ENCODE assay signal across 8 cellular contexts in the genomic region with DNA sequence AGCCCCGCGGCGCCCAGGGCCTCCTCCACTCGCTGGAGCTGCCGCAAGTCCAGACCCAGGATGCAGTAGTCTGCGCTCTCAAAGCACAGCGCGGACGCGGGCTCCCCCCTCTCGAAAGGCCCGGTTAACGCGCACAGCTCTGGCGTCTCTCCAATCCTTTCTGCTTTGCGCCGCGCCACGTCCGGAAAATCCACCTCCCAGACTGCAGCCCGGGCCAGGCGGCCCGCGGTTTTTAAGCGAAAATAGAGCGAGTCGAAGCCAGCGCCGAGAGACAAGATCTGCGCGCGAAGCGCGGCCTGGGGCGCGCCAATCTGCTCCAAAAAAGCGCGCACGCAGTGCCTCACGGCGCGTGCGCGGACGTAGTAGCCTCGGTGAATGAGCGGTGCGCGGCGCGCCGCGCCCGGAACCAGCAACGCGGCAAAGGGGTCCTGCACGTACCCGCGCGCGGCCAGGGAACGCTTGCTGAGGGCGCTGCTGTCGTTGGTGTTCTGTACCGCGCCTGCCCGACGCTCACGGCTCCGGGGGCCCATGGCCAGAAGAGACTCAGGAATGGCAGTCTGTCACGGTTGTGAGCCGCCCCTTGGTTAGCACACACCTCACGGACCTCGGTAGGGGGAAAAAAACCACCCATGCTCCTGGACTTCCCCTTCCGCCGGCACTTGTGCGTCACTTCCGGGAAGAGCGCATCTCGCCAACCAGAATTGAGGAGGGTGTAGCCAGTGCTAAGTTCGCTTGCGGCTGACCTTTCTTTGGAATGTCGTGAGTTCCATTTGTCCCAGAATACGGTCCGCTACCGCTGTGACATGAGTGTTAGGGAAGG. TPM values are rescaled to one million over a fixed set of nuclear protein-coding genes. Genes with fewer than 3 reads are reported as not detected.
DNase-seq lines count a peak whose midpoint lies in the region; ATAC-seq and TF ChIP-seq lines count a peak whose summit lies in the region.

A gene with protein sequence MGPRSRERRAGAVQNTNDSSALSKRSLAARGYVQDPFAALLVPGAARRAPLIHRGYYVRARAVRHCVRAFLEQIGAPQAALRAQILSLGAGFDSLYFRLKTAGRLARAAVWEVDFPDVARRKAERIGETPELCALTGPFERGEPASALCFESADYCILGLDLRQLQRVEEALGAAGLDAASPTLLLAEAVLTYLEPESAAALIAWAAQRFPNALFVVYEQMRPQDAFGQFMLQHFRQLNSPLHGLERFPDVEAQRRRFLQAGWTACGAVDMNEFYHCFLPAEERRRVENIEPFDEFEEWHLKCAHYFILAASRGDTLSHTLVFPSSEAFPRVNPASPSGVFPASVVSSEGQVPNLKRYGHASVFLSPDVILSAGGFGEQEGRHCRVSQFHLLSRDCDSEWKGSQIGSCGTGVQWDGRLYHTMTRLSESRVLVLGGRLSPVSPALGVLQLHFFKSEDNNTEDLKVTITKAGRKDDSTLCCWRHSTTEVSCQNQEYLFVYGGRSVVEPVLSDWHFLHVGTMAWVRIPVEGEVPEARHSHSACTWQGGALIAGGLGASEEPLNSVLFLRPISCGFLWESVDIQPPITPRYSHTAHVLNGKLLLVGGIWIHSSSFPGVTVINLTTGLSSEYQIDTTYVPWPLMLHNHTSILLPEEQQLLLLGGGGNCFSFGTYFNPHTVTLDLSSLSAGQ (minus strand): TSS at position 614 of the 820 bp plus-strand sequence. CDS start 84 bp downstream, at position 530.

- H3K27me3 Mint-ChIP-seq in immature natural killer cell (ENCODE audit: low read depth in 3 of 3) = peaks cover 8 to 11% (median 10%) of the 10 kb centered on the region in 3 donors

- peak within 1 kb of the TSS; percentile 96 to 99 (median 98) for H3K27ac Mint-ChIP-seq in immature natural killer cell

- CTCF ChIA-PET in AG04450 (lab: Charles Lee) = no interaction called here

- ATAC-seq in GM18909 (IDR thresholded peaks at IDR 0.05; ENCODE audit: poor library complexity, unreplicated experiment) (peak; percentile 95), HG03175 (IDR thresholded peaks at IDR 0.05; ENCODE audit: unreplicated experiment) (peak; percentile 92)

- peak within 1 kb of the TSS; percentile 96 for H3K27ac ChIP-seq in AG04450 (ENCODE audit: low read depth, low read length)
- H3K27ac ChIP-seq in caudate nucleus (ENCODE audit: low read depth, low read length) = peak within 1 kb of the TSS; percentile 91

- POLR2A ChIA-PET in AG04450 (lab: Yijun Ruan, JAX) = interaction anchor here (0.5 to 0.9 kb wide), 2 partner anchors 41 to 261 kb away, joined by 3 read pairs; a partner anchor contains a TSS

- peak within 1 kb of the TSS; percentile 95 to 98 (median 96) for H3K4me3 Mint-ChIP-seq in immature natural killer cell

- H3K4me1 Mint-ChIP-seq in immature natural killer cell = peaks cover 31 to 40% of the 10 kb centered on the region in 2 donors

- TF ChIP-seq CTCF in AG04450 (IDR thresholded peaks at IDR 0.05; ENCODE audit: low read depth, low read length) = no peak

- H3K9me3 Mint-ChIP-seq in immature natural killer cell = no peaks in the 10 kb centered on the region

- H3K9me3 ChIP-seq in AG04450 (ENCODE audit: control insufficient read depth, insufficient read depth, low read length) = 0 out of 2 replicates have a peak, but pooled peaks cover 7% of the 10 kb centered on the region

- no peaks in the 10 kb centered on the region for H3K27me3 ChIP-seq in AG04450 (ENCODE audit: control insufficient read depth, insufficient read depth, low read length)

- H3K4me3 ChIP-seq in AG04450 (ENCODE audit: low read depth, low read length) = peak within 1 kb of the TSS; percentile 90

- H3K36me3 Mint-ChIP-seq in immature natural killer cell = peaks cover 0 to 8% (median 3%) of the 10 kb centered on the region in 3 donors

- DNase-seq in AG04450 (ENCODE audit: low read depth, low spot score) = peak; percentile 77
- DNase-seq in NCI-H345 treated with DMSO at 0.1 percent for 48 hours (lab: John Stamatoyannopoulos, UW; ENCODE audit: unreplicated experiment) = peak; percentile 65
- peak; percentile 73 to 84 (median 81) for DNase-seq in activated CD4-positive, CD25-positive, alpha-beta regulatory T cell (lab: John Stamatoyannopoulos, UW)
- peak; percentile 35 to 96 (median 89) for DNase-seq in caudate nucleus (lab: John Stamatoyannopoulos, UW)
- DNase-seq in immature natural killer cell = peak; percentile 92 to 93 (median 93)
- DNase-seq in smooth muscle cell of the brain vasculature (ENCODE audit: low read depth, low spot score) = peak; percentile 78

RNA-seq across cellular contexts. Expression of the gene that starts here (rescaled TPM):
- polyA plus RNA-seq in AG04450 (2011; rRNA removed) (11.2 and 11.7 TPM in 2 replicates), immature natural killer cell (1 to 10 TPM in 2 of 3 donors, under 1 TPM in 1; 0.40 to 2.5 (median 2.3) TPM)
- 12.4 and 13.9 TPM in 2 replicates for polyA minus RNA-seq in AG04450 (2011; rRNA and poly(A)+ RNA removed)

Comparison
In these comparisons a context has a peak if more than half of its experiments do, and no peak if none do; other contexts are left out.
1. Peak in every context shown above with its lines: DNase-seq, ATAC-seq, H3K4me3 ChIP-seq and H3K27ac ChIP-seq.